In the genomic region with DNA sequence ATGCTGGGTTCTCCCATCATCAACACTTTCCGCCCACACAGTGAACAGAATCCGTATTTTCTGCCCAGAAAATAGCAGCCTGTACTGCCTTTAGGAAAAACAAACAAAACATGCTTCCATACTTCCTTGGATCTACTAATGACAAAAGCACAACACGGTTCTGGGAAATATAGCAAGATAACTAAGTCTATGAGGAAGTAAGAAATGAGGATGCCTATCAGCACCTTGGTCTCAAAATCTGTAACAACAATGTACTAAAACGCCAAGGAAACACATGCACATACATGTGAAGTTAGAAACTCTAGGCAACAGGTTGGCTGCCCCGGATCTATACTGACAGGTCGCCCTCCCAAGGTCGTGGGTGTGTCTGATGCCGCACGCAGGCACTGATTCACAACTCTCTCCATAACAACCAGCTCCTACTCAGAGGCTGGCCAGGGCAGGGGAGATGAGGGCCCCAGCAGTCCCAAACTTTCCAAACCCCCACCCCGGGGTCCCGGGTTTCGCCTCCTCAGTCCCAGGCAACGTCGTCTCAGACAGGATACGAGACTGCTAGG, we compare ENCODE assay signal across 8 cellular contexts. TPM values are rescaled to one million over a fixed set of nuclear protein-coding genes. Genes with fewer than 3 reads are reported as not detected.
DNase-seq lines count a peak whose midpoint lies in the region; ATAC-seq and TF ChIP-seq lines count a peak whose summit lies in the region.

No MANE protein-coding gene starts in this region.

- TF ChIP-seq CTCF in RWPE2 (IDR thresholded peaks at IDR 0.05; ENCODE audit: poor library complexity, severe bottlenecking) (no peak), upper lobe of right lung (IDR thresholded peaks at IDR 0.05) (no peak)

- H3K9me3 Mint-ChIP-seq in activated naive CD4-positive, alpha-beta T cell treated with anti-CD3 and anti-CD28 coated beads, Interleukin-2, amount 10 ng/mL, durations not matched to agents 7 days and 5 days: no peaks in the 10 kb centered on the region

- H3K27me3 ChIP-seq in RWPE2 (ENCODE audit: insufficient read depth, poor library complexity, severe bottlenecking) (no peaks in the 10 kb centered on the region), upper lobe of right lung (no peaks in the 10 kb centered on the region)

- peak; percentile 30 for ATAC-seq in GM19023 (IDR thresholded peaks at IDR 0.05; ENCODE audit: unreplicated experiment)
- ATAC-seq in HG03280 (IDR thresholded peaks at IDR 0.05; ENCODE audit: unreplicated experiment): peak; percentile 21
- peak; percentile 77 for ATAC-seq in RWPE2 (ENCODE audit: low read depth)
- peak; percentile 49 for ATAC-seq in upper lobe of right lung

- H3K27ac ChIP-seq in RWPE2 (ENCODE audit: poor library complexity, severe bottlenecking): peak overlapping the region; percentile 16
- peak overlapping the region; percentile 91 for H3K27ac ChIP-seq in upper lobe of right lung

- DNase-seq in A172 (ENCODE audit: low spot score) (peak; percentile 41), RWPE2 (ENCODE audit: low spot score) (peak; percentile 45), head of caudate nucleus (peak in 41 of 42 donors; percentile 25 to 88 (median 63)), posterior vena cava (ENCODE audit: low spot score) (peak; percentile 85), upper lobe of right lung (peak; percentile 77)
- peak; percentile 64 for DNase-seq in activated naive CD4-positive, alpha-beta T cell treated with anti-CD3 and anti-CD28 coated beads, Interleukin-2, amount 10 ng/mL, durations not matched to agents 7 days and 5 days

- H3K4me1 Mint-ChIP-seq in activated naive CD4-positive, alpha-beta T cell treated with anti-CD3 and anti-CD28 coated beads, Interleukin-2, amount 10 ng/mL, durations not matched to agents 7 days and 5 days: peaks cover 42% of the 10 kb centered on the region

- peak overlapping the region; percentile 86 for H3K27ac Mint-ChIP-seq in activated naive CD4-positive, alpha-beta T cell treated with anti-CD3 and anti-CD28 coated beads, Interleukin-2, amount 10 ng/mL, durations not matched to agents 7 days and 5 days

- H3K4me3 ChIP-seq in RWPE2 (ENCODE audit: severe bottlenecking) (peak overlapping the region; percentile 79), upper lobe of right lung (peak overlapping the region; percentile 79)

- H3K4me3 Mint-ChIP-seq in activated naive CD4-positive, alpha-beta T cell treated with anti-CD3 and anti-CD28 coated beads, Interleukin-2, amount 10 ng/mL, durations not matched to agents 7 days and 5 days: peak overlapping the region; percentile 86

- intact Hi-C loops in head of caudate nucleus (cut with DNase I) (no loop called here), posterior vena cava (cut with DNase I) (no loop called here), upper lobe of right lung (cut with DNase I) (no loop called here)

- H3K36me3 Mint-ChIP-seq in activated naive CD4-positive, alpha-beta T cell treated with anti-CD3 and anti-CD28 coated beads, Interleukin-2, amount 10 ng/mL, durations not matched to agents 7 days and 5 days: no peaks in the 10 kb centered on the region

- H3K4me1 ChIP-seq in RWPE2 (ENCODE audit: insufficient read depth, poor library complexity, severe bottlenecking) (peaks cover 3% of the 10 kb centered on the region), upper lobe of right lung (peaks cover 17% of the 10 kb centered on the region)

- CTCF ChIA-PET in activated naive CD4-positive, alpha-beta T cell treated with anti-CD3 and anti-CD28 coated beads, Interleukin-2, amount 10 ng/mL, durations not matched to agents 7 days and 5 days (lab: Charles Lee): no interaction called here

- H3K36me3 ChIP-seq in RWPE2 (ENCODE audit: low read depth) (no peaks in the 10 kb centered on the region), upper lobe of right lung (no peaks in the 10 kb centered on the region)

- H3K27me3 Mint-ChIP-seq in activated naive CD4-positive, alpha-beta T cell treated with anti-CD3 and anti-CD28 coated beads, Interleukin-2, amount 10 ng/mL, durations not matched to agents 7 days and 5 days: no peaks in the 10 kb centered on the region

- no peaks in the 10 kb centered on the region for H3K9me3 ChIP-seq in RWPE2 (ENCODE audit: severe bottlenecking)
- H3K9me3 ChIP-seq in upper lobe of right lung: no peaks in the 10 kb centered on the region

RNA-seq across cellular contexts. Expression of gene BTBD9, which starts 0.7 kb away (rescaled TPM):
- 6.9 and 8.9 TPM in 2 replicates for total RNA-seq in A172 (2014; rRNA removed; shearing (Covaris generic))
- total RNA-seq in posterior vena cava (10 to 100 TPM; 16.3 to 22.9 TPM), upper lobe of right lung (47.9 TPM)

Comparison
In these comparisons a context has a peak if more than half of its experiments do, and no peak if none do; other contexts are left out.
1. Peak in every context shown above with its lines: DNase-seq, ATAC-seq, H3K4me3 ChIP-seq and H3K27ac ChIP-seq.
2. ATAC-seq: peak in every context shown above with its lines; median percentile 77 in RWPE2; 49 in upper lobe of right lung; 30 in GM19023; 21 in HG03280.